ENCODE assay signal across 18 cellular contexts in genomic region chr3:134352031-134352671, GRCh38. TPM values are rescaled to one million over a fixed set of nuclear protein-coding genes. Genes with fewer than 3 reads are reported as not detected.
DNase-seq lines count a peak whose midpoint lies in the region; ATAC-seq, FAIRE-seq and TF ChIP-seq lines count a peak whose summit lies in the region.
"Had no signal": no experiment of that assay in that cellular context is flagged by ENCODE, and none has a peak within 500 bp of the region (broad histone marks: within the 10 kb centered on the region; RNA-seq: fewer than 3 reads in every experiment).

No MANE protein-coding gene starts in this region.

- H2AFZ ChIP-seq in astrocyte (ENCODE audit: low read depth, low read length): no peak overlapping the region

- H3K27me3 Mint-ChIP-seq in astrocyte (ENCODE audit: low read depth, unreplicated experiment): no peaks in the 10 kb centered on the region
- no peaks in the 10 kb centered on the region for H3K27me3 Mint-ChIP-seq in activated CD4-positive, alpha-beta memory T cell treated with anti-CD3 and anti-CD28 coated beads for 36 hours
- H3K27me3 Mint-ChIP-seq: activated CD4-positive, alpha-beta T cell treated with anti-CD3 and anti-CD28 coated beads, Interleukin-2, amount 10 ng/mL, durations not matched to agents 7 days and 5 days had no signal

- peaks cover 20% of the 10 kb centered on the region for H3K36me3 Mint-ChIP-seq in astrocyte (ENCODE audit: low read depth, unreplicated experiment)
- H3K36me3 Mint-ChIP-seq in activated CD4-positive, alpha-beta memory T cell treated with anti-CD3 and anti-CD28 coated beads for 36 hours: no peaks in the 10 kb centered on the region
- H3K36me3 Mint-ChIP-seq: stimulated activated naive B cell treated with anti-CD40 and anti-IgM and Interleukin-4, amounts not matched to agents 10 μg/mL and 1 μg/mL and 100 μg/mL, for 72 hours had no signal

- in situ Hi-C loops in gastrocnemius medialis (cut with MboI; ENCODE audit: low sequenced_read_pairs in 4 of 4): no loop called here

- CTCF ChIA-PET in activated CD4-positive, alpha-beta memory T cell treated with anti-CD3 and anti-CD28 coated beads for 36 hours (lab: Charles Lee): interaction anchor here (1.3 kb wide), 1 partner anchor 139 kb away, joined by 3 read pairs; no protein-coding TSS in a partner anchor

- no peak overlapping the region for H3K9ac ChIP-seq in astrocyte (ENCODE audit: low read length)

- POLR2A ChIA-PET in activated CD4-positive, alpha-beta memory T cell treated with anti-CD3 and anti-CD28 coated beads for 36 hours (lab: Charles Lee): no interaction called here

- peaks cover 4% of the 10 kb centered on the region for H3K9me3 Mint-ChIP-seq in astrocyte (ENCODE audit: unreplicated experiment)
- peaks cover 1% of the 10 kb centered on the region for H3K9me3 Mint-ChIP-seq in activated CD4-positive, alpha-beta memory T cell treated with anti-CD3 and anti-CD28 coated beads for 36 hours
- H3K9me3 Mint-ChIP-seq: activated CD4-positive, alpha-beta T cell treated with anti-CD3 and anti-CD28 coated beads, Interleukin-2, amount 10 ng/mL, durations not matched to agents 7 days and 5 days; stimulated activated naive B cell treated with anti-CD40 and anti-IgM and Interleukin-4, amounts not matched to agents 10 μg/mL and 1 μg/mL and 100 μg/mL, for 72 hours; T-helper 1 cell treated with Interleukin-12 subunit alpha and Interleukin-12 subunit beta and Interleukin-4 antibody, amounts not matched to agents 30 μg/mL and 1 μg/mL, for 36 hours had no signal

- H3K4me3 ChIP-seq in astrocyte (ENCODE audit: insufficient read depth, low read depth, low read length): no peak overlapping the region
- H3K4me3 ChIP-seq in gastrocnemius medialis: no peak overlapping the region
- H3K4me3 ChIP-seq: K562 had no signal

- no peak overlapping the region for H3K4me2 ChIP-seq in astrocyte (ENCODE audit: low read length)

- peak overlapping the region; percentile 7 for H3K27ac Mint-ChIP-seq in astrocyte (ENCODE audit: unreplicated experiment)
- no peak overlapping the region for H3K27ac Mint-ChIP-seq in activated CD4-positive, alpha-beta memory T cell treated with anti-CD3 and anti-CD28 coated beads for 36 hours
- H3K27ac Mint-ChIP-seq: activated CD4-positive, alpha-beta T cell treated with anti-CD3 and anti-CD28 coated beads, Interleukin-2, amount 10 ng/mL, durations not matched to agents 7 days and 5 days; stimulated activated naive B cell treated with anti-CD40 and anti-IgM and Interleukin-4, amounts not matched to agents 10 μg/mL and 1 μg/mL and 100 μg/mL, for 72 hours; T-helper 1 cell treated with Interleukin-12 subunit alpha and Interleukin-12 subunit beta and Interleukin-4 antibody, amounts not matched to agents 30 μg/mL and 1 μg/mL, for 36 hours had no signal

- no peaks in the 10 kb centered on the region for H3K9me3 ChIP-seq in astrocyte (ENCODE audit: insufficient read depth, low read depth, low read length)
- no peaks in the 10 kb centered on the region for H3K9me3 ChIP-seq in gastrocnemius medialis
- H3K9me3 ChIP-seq: neutrophil had no signal

- peaks cover 31% of the 10 kb centered on the region for H3K79me2 ChIP-seq in astrocyte (ENCODE audit: insufficient read depth, low read length)

- no peak for TF ChIP-seq POLR2A in gastrocnemius medialis (IDR thresholded peaks at IDR 0.05)

- H3K4me1 ChIP-seq in astrocyte (ENCODE audit: insufficient read depth, low read length): peaks cover 23% of the 10 kb centered on the region
- peaks cover 73 to 88% of the 10 kb centered on the region in 2 donors for H3K4me1 ChIP-seq in gastrocnemius medialis

- intact Hi-C loops in gastrocnemius medialis (cut with DNase I; ENCODE audit: low total_unique reads): no loop called here
- intact Hi-C loops in activated CD4-positive, alpha-beta memory T cell treated with anti-CD3 and anti-CD28 coated beads for 36 hours (cut with micrococcal nuclease): no loop called here

- no peaks in the 10 kb centered on the region for H3K27me3 ChIP-seq in astrocyte (ENCODE audit: insufficient read depth, low read length)
- no peaks in the 10 kb centered on the region for H3K27me3 ChIP-seq in gastrocnemius medialis
- H3K27me3 ChIP-seq: foreskin keratinocyte, neutrophil had no signal

- TF ChIP-seq CTCF in astrocyte (IDR thresholded peaks at IDR 0.05; ENCODE audit: insufficient read depth, low read depth, low read length) (no peak), gastrocnemius medialis (IDR thresholded peaks at IDR 0.05 in 4 of 5, conservative IDR thresholded peaks at IDR 0.05 in 1 of 5) (no peak)

- peak; percentile 54 for ATAC-seq in left lobe of liver
- no peak for ATAC-seq in gastrocnemius medialis
- ATAC-seq in HG02571 (IDR thresholded peaks at IDR 0.05; ENCODE audit: unreplicated experiment): no peak
- ATAC-seq: foreskin keratinocyte; K562; stimulated activated naive B cell treated with anti-CD40 and anti-IgM and Interleukin-4, amounts not matched to agents 10 μg/mL and 1 μg/mL and 100 μg/mL, for 72 hours had no signal

- DNase-seq in GM04504 (ENCODE audit: low read depth) (peak; percentile 9), astrocyte (ENCODE audit: low read depth) (no peak), left lobe of liver (ENCODE audit: low spot score) (peak; percentile 93), gastrocnemius medialis (peak in 1 of 2 donors; percentile 47)
- DNase-seq in stimulated activated CD4-positive, alpha-beta T cell treated with anti-CD3 and anti-CD28 coated beads, Interleukin-15, amount 100 ng/mL, for 24 hours: no peak
- no peak for DNase-seq in activated T-cell treated with anti-CD3 and anti-CD28 coated beads, Interleukin-2, amount 50 U/mL, for 48 hours
- no peak for DNase-seq in activated CD4-positive, alpha-beta memory T cell treated with anti-CD3 and anti-CD28 coated beads for 36 hours
- DNase-seq: activated CD4-positive, alpha-beta T cell treated with anti-CD3 and anti-CD28 coated beads, Interleukin-2, amount 10 ng/mL, durations not matched to agents 7 days and 5 days; islet precursor cell; NCI-H2029 treated with DMSO at 0.1 percent for 48 hours; stimulated activated CD4-positive, alpha-beta T cell treated with anti-CD3 and anti-CD28 coated beads, Interleukin-1b, Interleukin-23, amount 100 ng/mL, for 48 hours; stimulated activated naive B cell treated with anti-CD40 and anti-IgM and Interleukin-4, amounts not matched to agents 10 μg/mL and 1 μg/mL and 100 μg/mL, for 72 hours had no signal

- no peak overlapping the region for H3K27ac ChIP-seq in astrocyte (ENCODE audit: low read depth, low read length)
- H3K27ac ChIP-seq in gastrocnemius medialis: peak overlapping the region; percentile 3 to 76 (median 68)
- H3K27ac ChIP-seq: foreskin keratinocyte, neutrophil had no signal

- H4K20me1 ChIP-seq in astrocyte (ENCODE audit: insufficient read depth, low read length): peaks cover 29% of the 10 kb centered on the region

- FAIRE-seq in astrocyte (lab: Jason Lieb, UNC): no peak
- FAIRE-seq: colon, K562 had no signal

- H3K36me3 ChIP-seq in astrocyte (ENCODE audit: insufficient read depth, low read length) (peaks cover 31% of the 10 kb centered on the region), gastrocnemius medialis (peaks cover 0 to 6% of the 10 kb centered on the region in 2 donors)
- H3K36me3 ChIP-seq: neutrophil had no signal

- H3K4me3 Mint-ChIP-seq in astrocyte (ENCODE audit: unreplicated experiment): no peak overlapping the region
- no peak overlapping the region for H3K4me3 Mint-ChIP-seq in activated CD4-positive, alpha-beta memory T cell treated with anti-CD3 and anti-CD28 coated beads for 36 hours
- H3K4me3 Mint-ChIP-seq: activated CD4-positive, alpha-beta T cell treated with anti-CD3 and anti-CD28 coated beads, Interleukin-2, amount 10 ng/mL, durations not matched to agents 7 days and 5 days; stimulated activated naive B cell treated with anti-CD40 and anti-IgM and Interleukin-4, amounts not matched to agents 10 μg/mL and 1 μg/mL and 100 μg/mL, for 72 hours; T-helper 1 cell treated with Interleukin-12 subunit alpha and Interleukin-12 subunit beta and Interleukin-4 antibody, amounts not matched to agents 30 μg/mL and 1 μg/mL, for 36 hours had no signal

- H3K4me1 Mint-ChIP-seq in astrocyte (ENCODE audit: low read depth, unreplicated experiment): peaks cover 42% of the 10 kb centered on the region
- no peaks in the 10 kb centered on the region for H3K4me1 Mint-ChIP-seq in activated CD4-positive, alpha-beta memory T cell treated with anti-CD3 and anti-CD28 coated beads for 36 hours (ENCODE audit: low read depth)
- H3K4me1 Mint-ChIP-seq: stimulated activated naive B cell treated with anti-CD40 and anti-IgM and Interleukin-4, amounts not matched to agents 10 μg/mL and 1 μg/mL and 100 μg/mL, for 72 hours had no signal

RNA-seq across cellular contexts. Expression of gene AMOTL2, which starts 22.1 kb away (rescaled TPM):
- 150 and 197 TPM in 2 replicates for total RNA-seq in astrocyte
- total RNA-seq in left lobe of liver: 26.8 TPM
- total RNA-seq in gastrocnemius medialis: 10 to 100 TPM; 17.9 to 29.9 (median 20.6) TPM
- total RNA-seq in activated CD4-positive, alpha-beta memory T cell treated with anti-CD3 and anti-CD28 coated beads for 36 hours: under 1 TPM; 0.12 to 0.39 TPM
- total RNA-seq: activated CD4-positive, alpha-beta T cell treated with anti-CD3 and anti-CD28 coated beads, Interleukin-2, amount 10 ng/mL, durations not matched to agents 7 days and 5 days had no signal

Comparison
In these comparisons a context has a peak if more than half of its experiments do, and no peak if none do; other contexts are left out.
1. DNase-seq: peak in GM04504 (single experiment) and left lobe of liver (single experiment); none in astrocyte (single experiment), stimulated activated CD4-positive, alpha-beta T cell treated with anti-CD3 and anti-CD28 coated beads, Interleukin-15, amount 100 ng/mL, for 24 hours (single experiment), activated T-cell treated with anti-CD3 and anti-CD28 coated beads, Interleukin-2, amount 50 U/mL, for 48 hours (0 of 2) and activated CD4-positive, alpha-beta memory T cell treated with anti-CD3 and anti-CD28 coated beads for 36 hours (single experiment).
2. RNA of gene AMOTL2, which starts 22.1 kb away (total RNA-seq): 150 to 197 TPM in astrocyte, 26.8 TPM in left lobe of liver (single experiment) and 17.9 to 29.9 TPM in gastrocnemius medialis; 0.12 to 0.39 TPM in activated CD4-positive, alpha-beta memory T cell treated with anti-CD3 and anti-CD28 coated beads for 36 hours; every median in the first group is over 10 times any median in the second.